9 cellular contexts compared by ENCODE assay signal in genomic region chr19:345320-345879, GRCh38. TPM values are rescaled to one million over a fixed set of nuclear protein-coding genes. Genes with fewer than 3 reads are reported as not detected.
DNase-seq lines count a peak whose midpoint lies in the region; ATAC-seq, FAIRE-seq and TF ChIP-seq lines count a peak whose summit lies in the region.
"Had no signal": no experiment of that assay in that cellular context is flagged by ENCODE, and none has a peak within 500 bp of the region (broad histone marks: within the 10 kb centered on the region; RNA-seq: fewer than 3 reads in every experiment).

No MANE protein-coding gene starts in this region.

- no peaks in the 10 kb centered on the region for H3K9me3 ChIP-seq in CD8-positive, alpha-beta T cell (ENCODE audit: low read length)
- H3K9me3 ChIP-seq in NT2/D1 (ENCODE audit: insufficient read depth, low read length) (peaks cover 11% of the 10 kb centered on the region; the same call in 1 of the 2 replicates), ectodermal cell (ENCODE audit: control insufficient read depth, low read length) (no peaks in the 10 kb centered on the region), neural cell (ENCODE audit: low read length) (no peaks in the 10 kb centered on the region)
- H3K9me3 ChIP-seq: pancreas had no signal

- H2AFZ ChIP-seq in neural cell (ENCODE audit: low read depth, low read length) = peak overlapping the region; percentile 60

- no peak for TF ChIP-seq CTCF in CD8-positive, alpha-beta T cell (IDR thresholded peaks at IDR 0.05)
- TF ChIP-seq CTCF in neural cell (IDR thresholded peaks at IDR 0.05; ENCODE audit: poor library complexity, severe bottlenecking) (no peak), foreskin keratinocyte (conservative IDR thresholded peaks at IDR 0.05) (no peak)

- peak overlapping the region; percentile 72 for H3K9ac ChIP-seq in NT2/D1 (ENCODE audit: insufficient read length, low read depth)
- peak overlapping the region; percentile 56 for H3K9ac ChIP-seq in neural cell (ENCODE audit: low read length)

- H3K27ac ChIP-seq in CD8-positive, alpha-beta T cell (ENCODE audit: low read depth, low read length) = no peak overlapping the region
- H3K27ac ChIP-seq in ectodermal cell (ENCODE audit: insufficient read depth, low read depth, low read length, poor library complexity, severe bottlenecking) (no peak overlapping the region), neural cell (ENCODE audit: low read length) (no peak overlapping the region), foreskin keratinocyte (no peak overlapping the region)
- H3K27ac ChIP-seq: pancreas had no signal

- CTCF ChIA-PET in CD8-positive, alpha-beta T cell (lab: Charles Lee) = no interaction called here

- no peaks in the 10 kb centered on the region for H3K9me3 Mint-ChIP-seq in CD8-positive, alpha-beta T cell

- no peak for DNase-seq in CD8-positive, alpha-beta T cell
- DNase-seq in NT2/D1 (ENCODE audit: low read depth, low spot score) (no peak), NCI-H2081 treated with DMSO at 0.1 percent for 48 hours (lab: John Stamatoyannopoulos, UW) (no peak), H4 (ENCODE audit: low spot score) (no peak), GM12891 (ENCODE audit: insufficient read length, low spot score) (no peak), foreskin keratinocyte (no peak)

- peaks cover 42% of the 10 kb centered on the region for H3K4me1 Mint-ChIP-seq in CD8-positive, alpha-beta T cell (ENCODE audit: low read depth)

- peaks cover 3% of the 10 kb centered on the region for H3K27me3 Mint-ChIP-seq in CD8-positive, alpha-beta T cell (ENCODE audit: low read depth)

- peak overlapping the region; percentile 85 for H3K4me3 Mint-ChIP-seq in CD8-positive, alpha-beta T cell

- peaks cover 31% of the 10 kb centered on the region for H3K79me2 ChIP-seq in neural cell (replicated peaks; ENCODE audit: insufficient read depth, low read length)

- no peak for TF ChIP-seq EP300 in neural cell (conservative IDR thresholded peaks at IDR 0.05; ENCODE audit: poor library complexity, severe bottlenecking)

- intact Hi-C loops in CD8-positive, alpha-beta T cell (cut with DNase I, micrococcal nuclease) = loop anchor here in 1 of 2 experiments (10.0 kb wide), 1 partner anchor 139 kb away; no protein-coding TSS in a partner anchor

- FAIRE-seq in GM12891 (lab: Jason Lieb, UNC) = no peak
- FAIRE-seq: pancreas had no signal

- no peak overlapping the region for H3K4me2 ChIP-seq in neural cell (ENCODE audit: low read length)

- no peaks in the 10 kb centered on the region for H4K20me1 ChIP-seq in neural cell (ENCODE audit: insufficient read depth)

- 93% methylated on average over 23 of the region's 23 CpGs for WGBS in ectodermal cell, 2 experiments

- no peaks in the 10 kb centered on the region for H3K36me3 ChIP-seq in CD8-positive, alpha-beta T cell (ENCODE audit: insufficient read depth, low read length)
- H3K36me3 ChIP-seq in NT2/D1 (ENCODE audit: insufficient read depth, insufficient read length, low read length) (peaks cover 32% of the 10 kb centered on the region), ectodermal cell (ENCODE audit: control insufficient read depth, insufficient read depth, low read length) (no peaks in the 10 kb centered on the region), neural cell (ENCODE audit: insufficient read depth, low read length) (no peaks in the 10 kb centered on the region)
- H3K36me3 ChIP-seq: pancreas had no signal

- H3K36me3 Mint-ChIP-seq in CD8-positive, alpha-beta T cell = peaks cover 8% of the 10 kb centered on the region

- POLR2A ChIA-PET in CD8-positive, alpha-beta T cell (lab: Charles Lee) = no interaction called here

- H3K9me2 ChIP-seq in neural cell (ENCODE audit: insufficient read depth, low read length) = no peaks in the 10 kb centered on the region

- peak overlapping the region; percentile 61 for H3K27ac Mint-ChIP-seq in CD8-positive, alpha-beta T cell

- peaks cover 30% of the 10 kb centered on the region for H3K4me1 ChIP-seq in CD8-positive, alpha-beta T cell (ENCODE audit: insufficient read depth, low read length)
- H3K4me1 ChIP-seq in NT2/D1 (ENCODE audit: insufficient read depth, insufficient read length) (peaks cover 22% of the 10 kb centered on the region), ectodermal cell (ENCODE audit: control insufficient read depth, insufficient read depth, low read length) (peaks cover 19% of the 10 kb centered on the region), foreskin keratinocyte (peaks cover 12% of the 10 kb centered on the region)

- ATAC-seq in CD8-positive, alpha-beta T cell = no peak
- ATAC-seq in foreskin keratinocyte = no peak

- H3F3A ChIP-seq in neural cell (ENCODE audit: insufficient read depth, low read length, poor library complexity, severe bottlenecking) = no peaks in the 10 kb centered on the region

- no peaks in the 10 kb centered on the region for H3K27me3 ChIP-seq in CD8-positive, alpha-beta T cell (ENCODE audit: insufficient read depth, low read length)
- H3K27me3 ChIP-seq in NT2/D1 (ENCODE audit: insufficient read depth, insufficient read length) (no peaks in the 10 kb centered on the region), ectodermal cell (ENCODE audit: control insufficient read depth, insufficient read depth, low read length, poor library complexity, severe bottlenecking) (peaks cover 16% of the 10 kb centered on the region), neural cell (ENCODE audit: insufficient read depth, low read depth, low read length) (no peaks in the 10 kb centered on the region), foreskin keratinocyte (no peaks in the 10 kb centered on the region)
- H3K27me3 ChIP-seq: pancreas had no signal

- H3K4me3 ChIP-seq in CD8-positive, alpha-beta T cell (ENCODE audit: low read depth, low read length) = peak overlapping the region; percentile 69
- H3K4me3 ChIP-seq in NT2/D1 (ENCODE audit: insufficient read length, low read depth) (peak overlapping the region; percentile 51), ectodermal cell (ENCODE audit: insufficient read depth, low read depth, low read length) (peak overlapping the region; percentile 13), neural cell (ENCODE audit: low read length) (peak overlapping the region; percentile 69)

- TF ChIP-seq POLR2A in GM12891 (IDR thresholded peaks at IDR 0.05; ENCODE audit: low read depth, low read length) = no peak

- no peak for TF ChIP-seq RAD21 in neural cell (conservative IDR thresholded peaks at IDR 0.05)

TF ChIP-seq in GM12891, 5 proteins besides CTCF, POLR2A, EP300 and RAD21:
- no peak for TF ChIP-seq POLR2AphosphoS5 (IDR thresholded peaks at IDR 0.05; ENCODE audit: low read depth, low read length)
- TF ChIP-seq TAF1 (IDR thresholded peaks at IDR 0.05; ENCODE audit: low read depth, low read length) = no peak
- TF ChIP-seq POU2F2 (IDR thresholded peaks at IDR 0.05; ENCODE audit: low read depth, low read length) = no peak
- no peak for TF ChIP-seq SPI1 (IDR thresholded peaks at IDR 0.05; ENCODE audit: low read depth, low read length)
TF ChIP-seq in GM12891: peak in this region for 0.

RNA-seq across cellular contexts. Expression of gene MIER2, which starts 0.8 kb away (rescaled TPM):
- 10 to 100 TPM; 10.5 to 11.0 TPM for total RNA-seq in CD8-positive, alpha-beta T cell
- polyA plus RNA-seq in ectodermal cell (2013, experiment 1 of 4) = 52.1 TPM
- polyA plus RNA-seq in ectodermal cell (2013, experiment 2 of 4) = 42.4 TPM
- polyA plus RNA-seq in ectodermal cell (2013, experiment 3 of 4) = 32.5 TPM
- 40.7 TPM for polyA plus RNA-seq in ectodermal cell (2013, experiment 4 of 4)
- polyA plus RNA-seq in neural cell (13.9 and 16.0 TPM in 2 replicates), foreskin keratinocyte (26.9 and 28.8 TPM in 2 replicates)
- polyA minus RNA-seq in neural cell = 11.0 and 11.2 TPM in 2 replicates
- total RNA-seq in H4 (2014; rRNA removed; shearing (Covaris generic)) = 2.8 and 5.1 TPM in 2 replicates
- polyA plus RNA-seq in GM12891 (2012; ENCODE audit: low read depth, missing spikeins) = 18.6 TPM
- total RNA-seq in foreskin keratinocyte = 23.5 and 27.8 TPM in 2 replicates

RNA-seq across cellular contexts. Expression of gene PLPP2, which starts 54.2 kb away (rescaled TPM):
- total RNA-seq in CD8-positive, alpha-beta T cell = under 1 TPM; 0.11 to 0.24 TPM
- polyA plus RNA-seq in ectodermal cell (2013, experiment 1 of 4) = 1.4 TPM
- polyA plus RNA-seq in ectodermal cell (2013, experiment 2 of 4) = 2.5 TPM
- polyA plus RNA-seq in ectodermal cell (2013, experiment 3 of 4) = 1.2 TPM
- polyA plus RNA-seq in ectodermal cell (2013, experiment 4 of 4) = 1.7 TPM
- 2.1 and 2.8 TPM in 2 replicates for polyA plus RNA-seq in neural cell
- 0.73 TPM in 1 of 2 replicates, not detected in the other for polyA minus RNA-seq in neural cell
- 111 and 138 TPM in 2 replicates for total RNA-seq in H4 (2014; rRNA removed; shearing (Covaris generic))
- 0.18 TPM for polyA plus RNA-seq in GM12891 (2012; ENCODE audit: low read depth, missing spikeins)
- total RNA-seq in foreskin keratinocyte = 12.5 and 13.8 TPM in 2 replicates
- 15.3 and 17.0 TPM in 2 replicates for polyA plus RNA-seq in foreskin keratinocyte

Comparison
In these comparisons a context has a peak if more than half of its experiments do, and no peak if none do; other contexts are left out.
1. H3K4me3 ChIP-seq: peak in every context shown above with its lines; median percentile 69 in CD8-positive, alpha-beta T cell; 69 in neural cell; 51 in NT2/D1; 13 in ectodermal cell.
2. RNA of gene PLPP2, which starts 54.2 kb away (total RNA-seq): 111 to 138 TPM in H4 and 12.5 to 13.8 TPM in foreskin keratinocyte; 0.11 to 0.24 TPM in CD8-positive, alpha-beta T cell; every median in the first group is over 10 times any median in the second.